In the genomic region with DNA sequence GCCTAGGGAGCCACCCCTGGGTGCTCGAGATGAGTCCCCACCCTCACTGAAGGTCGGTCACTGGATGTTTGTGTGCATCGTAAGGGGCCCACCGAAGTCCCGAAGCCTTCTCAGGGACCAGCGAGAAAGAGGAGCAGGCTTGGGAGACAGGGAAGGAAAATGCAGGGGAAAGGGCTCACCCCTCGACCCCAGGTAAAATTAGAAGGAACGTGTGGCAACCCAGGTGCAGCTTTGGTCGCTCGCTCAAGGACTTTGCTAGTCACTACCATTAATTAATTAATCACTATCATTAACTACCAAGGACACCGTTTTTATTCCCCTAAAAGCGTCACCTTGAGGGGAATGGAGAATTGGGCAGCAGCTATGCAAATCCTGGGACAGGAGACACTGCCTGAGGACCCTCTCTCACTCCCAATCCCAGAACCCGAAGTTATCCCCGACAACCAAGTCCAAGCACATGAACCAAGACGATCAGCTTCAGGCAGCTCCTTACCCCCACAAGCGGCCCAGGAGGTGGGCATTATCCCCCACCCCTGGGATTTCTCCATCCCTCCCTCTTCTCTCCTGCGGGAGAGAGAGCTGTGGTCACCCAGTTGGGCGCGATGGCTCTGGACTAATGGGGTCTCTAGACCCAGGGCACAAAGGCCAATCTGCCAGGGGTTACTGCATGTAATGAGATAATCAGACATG, we compare ENCODE assay signal across 30 cellular contexts. TPM values are rescaled to one million over a fixed set of nuclear protein-coding genes. Genes with fewer than 3 reads are reported as not detected.
DNase-seq lines count a peak whose midpoint lies in the region; ATAC-seq, FAIRE-seq and TF ChIP-seq lines count a peak whose summit lies in the region.
"Had no signal": no experiment of that assay in that cellular context is flagged by ENCODE, and none has a peak within 500 bp of the region (broad histone marks: within the 10 kb centered on the region; RNA-seq: fewer than 3 reads in every experiment).

No MANE protein-coding gene starts in this region.

- FAIRE-seq in GM12891 (lab: Jason Lieb, UNC) = no peak
- FAIRE-seq: endometrium had no signal

- H3K36me3 ChIP-seq in HUES6 (ENCODE audit: control insufficient read depth, insufficient read depth, low read length) = no peaks in the 10 kb centered on the region
- no peaks in the 10 kb centered on the region for H3K36me3 ChIP-seq in esophagus squamous epithelium
- H3K36me3 ChIP-seq: BLaER1 treated with 17β-estradiol and CSF1 and Interleukin-3, amounts not matched to agents 10 nM and 100 nM; brain microvascular endothelial cell; left lung; SJSA1; stomach; tibial artery had no signal

- H3K4me1 ChIP-seq in HUES6 (ENCODE audit: control insufficient read depth, insufficient read depth, low read length) (peaks cover 47% of the 10 kb centered on the region), esophagus squamous epithelium (peaks cover 15 to 100% (median 31%) of the 10 kb centered on the region in 3 donors)

- WGBS in esophagus squamous epithelium, 2 donors = 4 to 12% methylated on average over 10 to 19 of the region's 19 CpGs

- H3K27ac ChIP-seq in HUES6 (ENCODE audit: low read depth, low read length) = no peak overlapping the region
- peak overlapping the region; percentile 88 to 97 (median 96) for H3K27ac ChIP-seq in esophagus squamous epithelium
- H3K27ac ChIP-seq: BLaER1 treated with 17β-estradiol and CSF1 and Interleukin-3, amounts not matched to agents 10 nM and 100 nM; brain microvascular endothelial cell; dorsolateral prefrontal cortex; GM23248; left lung; SJSA1; tibial artery had no signal

- intact Hi-C loops in esophagus squamous epithelium (cut with DNase I) = no loop called here

- no peak for ATAC-seq in GM18867 (IDR thresholded peaks at IDR 0.05; ENCODE audit: unreplicated experiment)
- ATAC-seq: left lung, sciatic nerve had no signal

- TF ChIP-seq POLR2A in GM12891 (IDR thresholded peaks at IDR 0.05; ENCODE audit: low read depth, low read length) = no peak
- TF ChIP-seq POLR2A in esophagus squamous epithelium (IDR thresholded peaks at IDR 0.05) = no peak

- peak; percentile 10 for DNase-seq in GM12891 (ENCODE audit: insufficient read length, low spot score)
- no peak for DNase-seq in esophagus squamous epithelium (lab: John Stamatoyannopoulos, UW)
- DNase-seq in retina = peak; percentile 51
- DNase-seq in NCI-H2081 (lab: John Stamatoyannopoulos, UW) = no peak
- DNase-seq in NK-92 treated with Interleukin-12 subunit alpha and Interleukin-12 subunit beta, amount 100 ng/mL, for 24 hours (lab: John Stamatoyannopoulos, UW) = no peak
- DNase-seq: activated CD4-positive, alpha-beta T cell treated with anti-CD3 and anti-CD28 coated beads for 1 hour; activated T-cell treated with anti-CD3 and anti-CD28 coated beads for 4 hours; amniotic stem cell; brain microvascular endothelial cell; cerebellar nuclear complex; DMS153; dorsolateral prefrontal cortex; GM23248; hypothalamus; left lung; NCI-H1048; NCI-H1694 treated with DMSO at 0.1 percent for 48 hours; NCI-H446 treated with DMSO at 0.1 percent for 48 hours; NCI-H774; posterior cingulate gyrus; stimulated activated CD4-positive, alpha-beta T cell treated with anti-CD3 and anti-CD28 coated beads, Interleukin-12 subunit alpha, Interleukin-12 subunit beta, amount 100 ng/mL, for 4 hours; stimulated activated CD4-positive, alpha-beta T cell treated with anti-CD3 and anti-CD28 coated beads, Interleukin-2, amount 100 ng/mL, for 48 hours; stomach; tibial artery had no signal

- no peak for TF ChIP-seq CTCF in esophagus squamous epithelium (IDR thresholded peaks at IDR 0.05)

- H3K27me3 ChIP-seq in HUES6 (ENCODE audit: control insufficient read depth, insufficient read depth, low read length) (peaks cover 100% of the 10 kb centered on the region), esophagus squamous epithelium (peaks cover 0 to 100% (median 27%) of the 10 kb centered on the region in 4 donors)

- H3K9me3 ChIP-seq in HUES6 (ENCODE audit: control insufficient read depth, insufficient read depth, low read depth, low read length) (no peaks in the 10 kb centered on the region), esophagus squamous epithelium (no peaks in the 10 kb centered on the region)
- H3K9me3 ChIP-seq: left lung, stomach had no signal

- H3K9ac ChIP-seq in HUES6 (ENCODE audit: low read length) = no peak overlapping the region
- H3K9ac ChIP-seq: BLaER1 treated with 17β-estradiol and CSF1 and Interleukin-3, amounts not matched to agents 10 nM and 100 nM; GM23248 had no signal

- H3K4me3 ChIP-seq in HUES6 (ENCODE audit: low read depth, low read length) (0 out of 2 replicates have a peak overlapping the region, but pooled peaks have one; percentile 8), esophagus squamous epithelium (peak overlapping the region in 3 of 4 donors; percentile 73 to 78 (median 76))
- H3K4me3 ChIP-seq: BLaER1 treated with 17β-estradiol and CSF1 and Interleukin-3, amounts not matched to agents 10 nM and 100 nM; dorsolateral prefrontal cortex; GM23248; left lung; SJSA1; tibial artery had no signal

TF ChIP-seq in GM12891, 5 proteins besides CTCF, POLR2A, EP300 and RAD21:
- no peak for TF ChIP-seq POU2F2 (IDR thresholded peaks at IDR 0.05; ENCODE audit: low read depth, low read length)
- no peak for TF ChIP-seq PAX5 (IDR thresholded peaks at IDR 0.05; ENCODE audit: insufficient read depth, low read length, severe bottlenecking)
- TF ChIP-seq POLR2AphosphoS5 (IDR thresholded peaks at IDR 0.05; ENCODE audit: low read depth, low read length) = no peak
- no peak for TF ChIP-seq TAF1 (IDR thresholded peaks at IDR 0.05; ENCODE audit: low read depth, low read length)
- no peak for TF ChIP-seq SPI1 (IDR thresholded peaks at IDR 0.05; ENCODE audit: low read depth, low read length)

RNA-seq across cellular contexts. Expression of gene SIM2, which starts 4.2 kb away (rescaled TPM):
- 0.04 TPM for polyA plus RNA-seq in GM12891 (2012; ENCODE audit: low read depth, missing spikeins)
- 10 to 100 TPM; 20.3 to 49.4 (median 29.9) TPM for total RNA-seq in esophagus squamous epithelium
- total RNA-seq: GM23248, left lung, sciatic nerve had no signal

Comparison
In these comparisons a context has a peak if more than half of its experiments do, and no peak if none do; other contexts are left out.
1. DNase-seq: peak in GM12891 (single experiment) and retina (single experiment); none in esophagus squamous epithelium (single experiment), NCI-H2081 (0 of 2) and NK-92 treated with Interleukin-12 subunit alpha and Interleukin-12 subunit beta, amount 100 ng/mL, for 24 hours (single experiment).